ENCODE assay signal across 1 cellular context in the genomic region with DNA sequence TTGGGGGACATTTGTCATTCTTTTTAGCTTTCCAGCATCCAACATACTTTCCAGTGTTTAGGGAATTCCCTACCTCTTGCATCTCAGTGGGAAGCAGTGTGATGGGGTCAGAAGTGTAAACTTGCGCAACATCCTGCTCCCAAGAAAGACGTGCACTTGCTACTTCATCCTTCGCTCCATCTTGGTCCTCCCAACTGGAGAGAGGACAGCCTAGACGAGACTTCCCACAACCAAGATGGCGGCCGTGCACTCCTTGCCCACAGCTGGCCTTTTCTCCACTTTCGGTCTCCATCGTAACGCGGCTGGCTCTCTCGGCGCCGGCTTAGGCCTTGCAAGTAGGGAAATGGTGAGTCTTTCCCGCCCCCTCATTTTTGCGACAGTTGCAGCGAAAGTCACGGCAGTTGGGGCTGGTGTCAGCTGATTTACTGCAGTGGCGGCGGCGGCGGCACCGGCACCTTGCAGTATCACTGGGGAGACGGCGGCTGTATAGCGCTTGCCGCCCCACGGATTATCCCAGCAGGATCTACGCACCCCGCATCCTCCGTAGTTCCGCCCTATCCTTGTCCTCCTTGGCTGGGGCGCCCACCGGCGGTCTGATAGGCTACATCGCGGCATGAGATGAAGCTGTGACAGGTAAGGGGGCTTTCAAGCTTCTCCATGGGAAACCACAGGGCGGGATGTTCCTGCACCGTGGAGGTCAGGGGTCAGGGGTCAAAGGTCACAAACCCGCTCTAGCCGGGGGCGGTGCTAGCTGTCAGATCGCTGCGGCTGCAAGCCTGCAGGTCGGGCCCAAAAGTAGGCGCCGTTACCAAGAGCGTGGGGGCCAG.
A peak's percentile ranks its signal among the peaks of the same experiment; 100 is the strongest.
TF ChIP-seq lines count a peak whose summit lies in the region.

A gene (plus strand): TSS at position 416 of the 827 bp plus-strand sequence. CDS start 21,157 bp downstream, outside the sequence.

TF ChIP-seq in HepG2, 621 proteins besides CTCF, POLR2A, EP300 and RAD21 (continued from another document and continues in another):
- TF ChIP-seq, protein P1, sequence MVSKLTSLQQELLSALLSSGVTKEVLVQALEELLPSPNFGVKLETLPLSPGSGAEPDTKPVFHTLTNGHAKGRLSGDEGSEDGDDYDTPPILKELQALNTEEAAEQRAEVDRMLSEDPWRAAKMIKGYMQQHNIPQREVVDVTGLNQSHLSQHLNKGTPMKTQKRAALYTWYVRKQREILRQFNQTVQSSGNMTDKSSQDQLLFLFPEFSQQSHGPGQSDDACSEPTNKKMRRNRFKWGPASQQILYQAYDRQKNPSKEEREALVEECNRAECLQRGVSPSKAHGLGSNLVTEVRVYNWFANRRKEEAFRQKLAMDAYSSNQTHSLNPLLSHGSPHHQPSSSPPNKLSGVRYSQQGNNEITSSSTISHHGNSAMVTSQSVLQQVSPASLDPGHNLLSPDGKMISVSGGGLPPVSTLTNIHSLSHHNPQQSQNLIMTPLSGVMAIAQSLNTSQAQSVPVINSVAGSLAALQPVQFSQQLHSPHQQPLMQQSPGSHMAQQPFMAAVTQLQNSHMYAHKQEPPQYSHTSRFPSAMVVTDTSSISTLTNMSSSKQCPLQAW (CRISPR knock-in tag; IDR thresholded peaks at IDR 0.05): peak; percentile 76; the same call in 1 of the 2 replicates
- peak; percentile 73; the same call in 1 of the 2 replicates for TF ChIP-seq BORCS8-MEF2B (CRISPR knock-in tag; IDR thresholded peaks at IDR 0.05)
- peak; percentile 66; the same call in 1 of the 2 replicates for TF ChIP-seq ZNF746 (CRISPR knock-in tag; IDR thresholded peaks at IDR 0.05)
- no peak for TF ChIP-seq ZNF546 (CRISPR knock-in tag; conservative IDR thresholded peaks at IDR 0.05)
- no peak for TF ChIP-seq ZNF552 (CRISPR knock-in tag; IDR thresholded peaks at IDR 0.05; ENCODE audit: borderline replicate concordance)
- no peak for TF ChIP-seq GTF2F1 (IDR thresholded peaks at IDR 0.05; ENCODE audit: low read length)
- TF ChIP-seq, protein P2, sequence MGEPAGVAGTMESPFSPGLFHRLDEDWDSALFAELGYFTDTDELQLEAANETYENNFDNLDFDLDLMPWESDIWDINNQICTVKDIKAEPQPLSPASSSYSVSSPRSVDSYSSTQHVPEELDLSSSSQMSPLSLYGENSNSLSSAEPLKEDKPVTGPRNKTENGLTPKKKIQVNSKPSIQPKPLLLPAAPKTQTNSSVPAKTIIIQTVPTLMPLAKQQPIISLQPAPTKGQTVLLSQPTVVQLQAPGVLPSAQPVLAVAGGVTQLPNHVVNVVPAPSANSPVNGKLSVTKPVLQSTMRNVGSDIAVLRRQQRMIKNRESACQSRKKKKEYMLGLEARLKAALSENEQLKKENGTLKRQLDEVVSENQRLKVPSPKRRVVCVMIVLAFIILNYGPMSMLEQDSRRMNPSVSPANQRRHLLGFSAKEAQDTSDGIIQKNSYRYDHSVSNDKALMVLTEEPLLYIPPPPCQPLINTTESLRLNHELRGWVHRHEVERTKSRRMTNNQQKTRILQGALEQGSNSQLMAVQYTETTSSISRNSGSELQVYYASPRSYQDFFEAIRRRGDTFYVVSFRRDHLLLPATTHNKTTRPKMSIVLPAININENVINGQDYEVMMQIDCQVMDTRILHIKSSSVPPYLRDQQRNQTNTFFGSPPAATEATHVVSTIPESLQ (CRISPR knock-in tag; conservative IDR thresholded peaks at IDR 0.05): no peak
- no peak for TF ChIP-seq BRCA1 (CRISPR knock-in tag; IDR thresholded peaks at IDR 0.05)
- TF ChIP-seq, protein P3, sequence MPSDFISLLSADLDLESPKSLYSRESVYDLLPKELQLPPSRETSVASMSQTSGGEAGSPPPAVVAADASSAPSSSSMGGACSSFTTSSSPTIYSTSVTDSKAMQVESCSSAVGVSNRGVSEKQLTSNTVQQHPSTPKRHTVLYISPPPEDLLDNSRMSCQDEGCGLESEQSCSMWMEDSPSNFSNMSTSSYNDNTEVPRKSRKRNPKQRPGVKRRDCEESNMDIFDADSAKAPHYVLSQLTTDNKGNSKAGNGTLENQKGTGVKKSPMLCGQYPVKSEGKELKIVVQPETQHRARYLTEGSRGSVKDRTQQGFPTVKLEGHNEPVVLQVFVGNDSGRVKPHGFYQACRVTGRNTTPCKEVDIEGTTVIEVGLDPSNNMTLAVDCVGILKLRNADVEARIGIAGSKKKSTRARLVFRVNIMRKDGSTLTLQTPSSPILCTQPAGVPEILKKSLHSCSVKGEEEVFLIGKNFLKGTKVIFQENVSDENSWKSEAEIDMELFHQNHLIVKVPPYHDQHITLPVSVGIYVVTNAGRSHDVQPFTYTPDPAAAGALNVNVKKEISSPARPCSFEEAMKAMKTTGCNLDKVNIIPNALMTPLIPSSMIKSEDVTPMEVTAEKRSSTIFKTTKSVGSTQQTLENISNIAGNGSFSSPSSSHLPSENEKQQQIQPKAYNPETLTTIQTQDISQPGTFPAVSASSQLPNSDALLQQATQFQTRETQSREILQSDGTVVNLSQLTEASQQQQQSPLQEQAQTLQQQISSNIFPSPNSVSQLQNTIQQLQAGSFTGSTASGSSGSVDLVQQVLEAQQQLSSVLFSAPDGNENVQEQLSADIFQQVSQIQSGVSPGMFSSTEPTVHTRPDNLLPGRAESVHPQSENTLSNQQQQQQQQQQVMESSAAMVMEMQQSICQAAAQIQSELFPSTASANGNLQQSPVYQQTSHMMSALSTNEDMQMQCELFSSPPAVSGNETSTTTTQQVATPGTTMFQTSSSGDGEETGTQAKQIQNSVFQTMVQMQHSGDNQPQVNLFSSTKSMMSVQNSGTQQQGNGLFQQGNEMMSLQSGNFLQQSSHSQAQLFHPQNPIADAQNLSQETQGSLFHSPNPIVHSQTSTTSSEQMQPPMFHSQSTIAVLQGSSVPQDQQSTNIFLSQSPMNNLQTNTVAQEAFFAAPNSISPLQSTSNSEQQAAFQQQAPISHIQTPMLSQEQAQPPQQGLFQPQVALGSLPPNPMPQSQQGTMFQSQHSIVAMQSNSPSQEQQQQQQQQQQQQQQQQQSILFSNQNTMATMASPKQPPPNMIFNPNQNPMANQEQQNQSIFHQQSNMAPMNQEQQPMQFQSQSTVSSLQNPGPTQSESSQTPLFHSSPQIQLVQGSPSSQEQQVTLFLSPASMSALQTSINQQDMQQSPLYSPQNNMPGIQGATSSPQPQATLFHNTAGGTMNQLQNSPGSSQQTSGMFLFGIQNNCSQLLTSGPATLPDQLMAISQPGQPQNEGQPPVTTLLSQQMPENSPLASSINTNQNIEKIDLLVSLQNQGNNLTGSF (CRISPR knock-in tag; IDR thresholded peaks at IDR 0.05): no peak
- TF ChIP-seq MTA3 (CRISPR knock-in tag; IDR thresholded peaks at IDR 0.05): no peak
- TF ChIP-seq GLI4 (CRISPR knock-in tag; IDR thresholded peaks at IDR 0.05; ENCODE audit: borderline replicate concordance): peak; percentile 55; the same call in 1 of the 2 replicates
- peak; percentile 95 for TF ChIP-seq KAT8 (CRISPR knock-in tag; IDR thresholded peaks at IDR 0.05)
- TF ChIP-seq, protein P4, sequence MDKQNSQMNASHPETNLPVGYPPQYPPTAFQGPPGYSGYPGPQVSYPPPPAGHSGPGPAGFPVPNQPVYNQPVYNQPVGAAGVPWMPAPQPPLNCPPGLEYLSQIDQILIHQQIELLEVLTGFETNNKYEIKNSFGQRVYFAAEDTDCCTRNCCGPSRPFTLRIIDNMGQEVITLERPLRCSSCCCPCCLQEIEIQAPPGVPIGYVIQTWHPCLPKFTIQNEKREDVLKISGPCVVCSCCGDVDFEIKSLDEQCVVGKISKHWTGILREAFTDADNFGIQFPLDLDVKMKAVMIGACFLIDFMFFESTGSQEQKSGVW (CRISPR knock-in tag; IDR thresholded peaks at IDR 0.05; ENCODE audit: borderline replicate concordance): no peak
- TF ChIP-seq, protein P5, sequence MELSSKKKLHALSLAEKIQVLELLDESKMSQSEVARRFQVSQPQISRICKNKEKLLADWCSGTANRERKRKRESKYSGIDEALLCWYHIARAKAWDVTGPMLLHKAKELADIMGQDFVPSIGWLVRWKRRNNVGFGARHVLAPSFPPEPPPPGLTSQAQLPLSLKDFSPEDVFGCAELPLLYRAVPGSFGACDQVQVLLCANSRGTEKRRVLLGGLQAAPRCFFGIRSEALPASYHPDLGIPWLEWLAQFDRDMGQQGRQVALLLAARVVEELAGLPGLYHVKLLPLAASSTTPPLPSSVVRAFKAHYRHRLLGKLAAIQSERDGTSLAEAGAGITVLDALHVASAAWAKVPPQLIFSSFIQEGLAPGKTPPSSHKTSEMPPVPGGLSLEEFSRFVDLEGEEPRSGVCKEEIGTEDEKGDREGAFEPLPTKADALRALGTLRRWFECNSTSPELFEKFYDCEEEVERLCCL (CRISPR knock-in tag; IDR thresholded peaks at IDR 0.05; ENCODE audit: borderline replicate concordance): no peak; the same call in 1 of the 2 replicates
- TF ChIP-seq NFE2 (CRISPR knock-in tag; IDR thresholded peaks at IDR 0.05): no peak
- peak; percentile 74 for TF ChIP-seq ZFX (CRISPR knock-in tag; IDR thresholded peaks at IDR 0.05; ENCODE audit: low read depth)
- no peak for TF ChIP-seq PTBP1 (IDR thresholded peaks at IDR 0.05; ENCODE audit: low read depth, low read length, poor library complexity, severe bottlenecking)
- no peak for TF ChIP-seq ZBTB7B (CRISPR knock-in tag; IDR thresholded peaks at IDR 0.05)
- TF ChIP-seq, protein P6, sequence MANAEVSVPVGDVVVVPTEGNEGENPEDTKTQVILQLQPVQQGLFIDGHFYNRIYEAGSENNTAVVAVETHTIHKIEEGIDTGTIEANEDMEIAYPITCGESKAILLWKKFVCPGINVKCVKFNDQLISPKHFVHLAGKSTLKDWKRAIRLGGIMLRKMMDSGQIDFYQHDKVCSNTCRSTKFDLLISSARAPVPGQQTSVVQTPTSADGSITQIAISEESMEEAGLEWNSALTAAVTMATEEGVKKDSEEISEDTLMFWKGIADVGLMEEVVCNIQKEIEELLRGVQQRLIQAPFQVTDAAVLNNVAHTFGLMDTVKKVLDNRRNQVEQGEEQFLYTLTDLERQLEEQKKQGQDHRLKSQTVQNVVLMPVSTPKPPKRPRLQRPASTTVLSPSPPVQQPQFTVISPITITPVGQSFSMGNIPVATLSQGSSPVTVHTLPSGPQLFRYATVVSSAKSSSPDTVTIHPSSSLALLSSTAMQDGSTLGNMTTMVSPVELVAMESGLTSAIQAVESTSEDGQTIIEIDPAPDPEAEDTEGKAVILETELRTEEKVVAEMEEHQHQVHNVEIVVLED (CRISPR knock-in tag; IDR thresholded peaks at IDR 0.05; ENCODE audit: borderline replicate concordance): peak; percentile 85
- TF ChIP-seq MXD4 (CRISPR knock-in tag; IDR thresholded peaks at IDR 0.05): no peak; the same call in 1 of the 2 replicates
- TF ChIP-seq, protein P7, sequence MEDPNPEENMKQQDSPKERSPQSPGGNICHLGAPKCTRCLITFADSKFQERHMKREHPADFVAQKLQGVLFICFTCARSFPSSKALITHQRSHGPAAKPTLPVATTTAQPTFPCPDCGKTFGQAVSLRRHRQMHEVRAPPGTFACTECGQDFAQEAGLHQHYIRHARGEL (CRISPR knock-in tag; IDR thresholded peaks at IDR 0.05): no peak
- no peak for TF ChIP-seq PAF1 (CRISPR knock-in tag; IDR thresholded peaks at IDR 0.05)
- no peak for TF ChIP-seq RARG (CRISPR knock-in tag; IDR thresholded peaks at IDR 0.05; ENCODE audit: low read depth)
- TF ChIP-seq, protein P8, sequence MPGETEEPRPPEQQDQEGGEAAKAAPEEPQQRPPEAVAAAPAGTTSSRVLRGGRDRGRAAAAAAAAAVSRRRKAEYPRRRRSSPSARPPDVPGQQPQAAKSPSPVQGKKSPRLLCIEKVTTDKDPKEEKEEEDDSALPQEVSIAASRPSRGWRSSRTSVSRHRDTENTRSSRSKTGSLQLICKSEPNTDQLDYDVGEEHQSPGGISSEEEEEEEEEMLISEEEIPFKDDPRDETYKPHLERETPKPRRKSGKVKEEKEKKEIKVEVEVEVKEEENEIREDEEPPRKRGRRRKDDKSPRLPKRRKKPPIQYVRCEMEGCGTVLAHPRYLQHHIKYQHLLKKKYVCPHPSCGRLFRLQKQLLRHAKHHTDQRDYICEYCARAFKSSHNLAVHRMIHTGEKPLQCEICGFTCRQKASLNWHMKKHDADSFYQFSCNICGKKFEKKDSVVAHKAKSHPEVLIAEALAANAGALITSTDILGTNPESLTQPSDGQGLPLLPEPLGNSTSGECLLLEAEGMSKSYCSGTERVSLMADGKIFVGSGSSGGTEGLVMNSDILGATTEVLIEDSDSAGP (CRISPR knock-in tag; IDR thresholded peaks at IDR 0.05; ENCODE audit: borderline replicate concordance): peak; percentile 90; the same call in 1 of the 2 replicates
- TF ChIP-seq CHD2 (IDR thresholded peaks at IDR 0.05; ENCODE audit: low read depth, low read length): no peak
- peak; percentile 54 for TF ChIP-seq MED1 (CRISPR knock-in tag; IDR thresholded peaks at IDR 0.05)
- TF ChIP-seq ZNF124 (CRISPR knock-in tag; IDR thresholded peaks at IDR 0.05): peak; percentile 59; the same call in 1 of the 2 replicates
- TF ChIP-seq SYNCRIP (IDR thresholded peaks at IDR 0.05; ENCODE audit: insufficient read depth, low read depth, low read length): no peak
- no peak; the same call in 1 of the 2 replicates for TF ChIP-seq RCOR2 (CRISPR knock-in tag; IDR thresholded peaks at IDR 0.05)
- TF ChIP-seq NFIC (IDR thresholded peaks at IDR 0.05; ENCODE audit: low read length): no peak; the same call in 1 of the 2 replicates
- peak; percentile 77; the same call in 1 of the 2 replicates for TF ChIP-seq SP5 (CRISPR knock-in tag; IDR thresholded peaks at IDR 0.05; ENCODE audit: borderline replicate concordance, low read depth)
- no peak for TF ChIP-seq ZSCAN12 (CRISPR knock-in tag; IDR thresholded peaks at IDR 0.05)
- TF ChIP-seq, protein P9, sequence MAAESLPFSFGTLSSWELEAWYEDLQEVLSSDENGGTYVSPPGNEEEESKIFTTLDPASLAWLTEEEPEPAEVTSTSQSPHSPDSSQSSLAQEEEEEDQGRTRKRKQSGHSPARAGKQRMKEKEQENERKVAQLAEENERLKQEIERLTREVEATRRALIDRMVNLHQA (CRISPR knock-in tag; IDR thresholded peaks at IDR 0.05): no peak
- TF ChIP-seq SRSF1 (optimal IDR thresholded peaks at IDR 0.05; ENCODE audit: low read depth, low read length): peak; percentile 65
- TF ChIP-seq ARNT2 (CRISPR knock-in tag; IDR thresholded peaks at IDR 0.05; ENCODE audit: low read depth): peak; percentile 79; the same call in 1 of the 2 replicates
- peak; percentile 35; the same call in 1 of the 2 replicates for TF ChIP-seq KAT7 (CRISPR knock-in tag; IDR thresholded peaks at IDR 0.05; ENCODE audit: borderline replicate concordance)
- TF ChIP-seq NR2F2 (IDR thresholded peaks at IDR 0.05; ENCODE audit: borderline replicate concordance, low read depth): peak; percentile 63; the same call in 1 of the 2 replicates
- TF ChIP-seq IKZF4 (CRISPR knock-in tag; IDR thresholded peaks at IDR 0.05; ENCODE audit: borderline replicate concordance, low read depth, not compliant biosample characterization): no peak
- TF ChIP-seq ZNF263 (CRISPR knock-in tag; IDR thresholded peaks at IDR 0.05): 0 out of 2 replicates have a peak, but pooled peaks have one; percentile 23
- TF ChIP-seq ZNF737 (CRISPR knock-in tag; IDR thresholded peaks at IDR 0.05; ENCODE audit: borderline replicate concordance): no peak
- TF ChIP-seq SSRP1 (CRISPR knock-in tag; IDR thresholded peaks at IDR 0.05): no peak
- no peak for TF ChIP-seq MATR3 (CRISPR knock-in tag; IDR thresholded peaks at IDR 0.05)
